ENCODE assay signal across 20 cellular contexts in genomic region chr4:173883821-173884220, GRCh38.
DNase-seq lines count a peak whose midpoint lies in the region; ATAC-seq and TF ChIP-seq lines count a peak whose summit lies in the region.
"Had no signal": no experiment of that assay in that cellular context is flagged by ENCODE, and none has a peak within 500 bp of the region (broad histone marks: within the 10 kb centered on the region; RNA-seq: fewer than 3 reads in every experiment).

No MANE protein-coding gene starts in this region.

- H3K4me1 Mint-ChIP-seq in T-helper 17 cell: no peaks in the 10 kb centered on the region

- H3K4me3 ChIP-seq in skeletal muscle cell (ENCODE audit: low read depth, low read length): no peak overlapping the region

- H3K9me3 ChIP-seq in T-helper 17 cell (ENCODE audit: control insufficient read depth, low read length, poor library complexity, severe bottlenecking): no peaks in the 10 kb centered on the region

- no peaks in the 10 kb centered on the region for H3K27me3 Mint-ChIP-seq in T-helper 17 cell
- H3K27me3 Mint-ChIP-seq: CD4-positive, alpha-beta T cell had no signal

- H3K4me3 Mint-ChIP-seq in T-helper 17 cell: no peak overlapping the region
- H3K4me3 Mint-ChIP-seq: CD4-positive, alpha-beta T cell had no signal

- DNase-seq in AG08395 (ENCODE audit: low spot score) (peak; percentile 10), NCI-H226 (peak; percentile 63), fibroblast of peridontal ligament (ENCODE audit: extremely low read depth) (peak; percentile 3), skeletal muscle cell (ENCODE audit: low read depth) (peak; percentile 22), T-helper 17 cell (no peak), NCI-H2107 (lab: John Stamatoyannopoulos, UW) (no peak), NCI-H524 (lab: John Stamatoyannopoulos, UW) (no peak)
- DNase-seq: ACHN; BE2C; CD4-positive, alpha-beta T cell; Karpas-422; NCI-H1417; NCI-H187 treated with DMSO at 0.1 percent for 48 hours; NCI-H2171; NCI-H446 treated with DMSO at 0.1 percent for 48 hours; NCI-H748 treated with DMSO at 0.1 percent for 48 hours; OCI-M1; RPMI8226 had no signal

- no peak overlapping the region for H3K27ac Mint-ChIP-seq in T-helper 17 cell
- H3K27ac Mint-ChIP-seq: CD4-positive, alpha-beta T cell had no signal

- ATAC-seq in T-helper 17 cell (no peak), SK-N-SH treated with all-trans-retinoic acid at 6 μM for 48 hours (no peak)
- ATAC-seq: HCT116 had no signal

- H3K36me3 Mint-ChIP-seq in T-helper 17 cell (ENCODE audit: low read depth): no peaks in the 10 kb centered on the region

TF ChIP-seq in SK-N-SH treated with all-trans-retinoic acid at 6 μM for 48 hours, 23 proteins besides CTCF, POLR2A, EP300 and RAD21:
- TF ChIP-seq CSRNP3 (CRISPR knock-in tag; IDR thresholded peaks at IDR 0.05) (no peak), GLIS3 (CRISPR knock-in tag; IDR thresholded peaks at IDR 0.05) (no peak), PATZ1 (CRISPR knock-in tag; IDR thresholded peaks at IDR 0.05; ENCODE audit: borderline replicate concordance) (no peak), TSHZ2 (CRISPR knock-in tag; IDR thresholded peaks at IDR 0.05) (no peak), ESRRG (CRISPR knock-in tag; IDR thresholded peaks at IDR 0.05) (no peak)
TF ChIP-seq in SK-N-SH treated with all-trans-retinoic acid at 6 μM for 48 hours: peak in this region for 0.

Comparison
In these comparisons a context has a peak if more than half of its experiments do, and no peak if none do; other contexts are left out.
1. DNase-seq: peak in AG08395 (single experiment), NCI-H226 (single experiment), fibroblast of peridontal ligament (single experiment) and skeletal muscle cell (single experiment); none in T-helper 17 cell (0 of 3), NCI-H2107 (single experiment) and NCI-H524 (0 of 2).